In genomic region chr16:66910175-66910940, GRCh38 we compare ENCODE assay signal across 2 cellular contexts.
TF ChIP-seq lines count a peak whose summit lies in the region.

No MANE protein-coding gene starts in this region.

TF ChIP-seq in A549, 52 proteins besides CTCF, POLR2A, EP300 and RAD21:
- no peak for TF ChIP-seq FOSB (CRISPR knock-in tag; IDR thresholded peaks at IDR 0.05)
- TF ChIP-seq RFX5 (IDR thresholded peaks at IDR 0.05): no peak
- TF ChIP-seq RCOR1 (IDR thresholded peaks at IDR 0.05; ENCODE audit: low read depth, low read length): no peak
- no peak for TF ChIP-seq KDM1A (IDR thresholded peaks at IDR 0.05; ENCODE audit: low read depth)
- TF ChIP-seq USF2 (IDR thresholded peaks at IDR 0.05): no peak
- no peak for TF ChIP-seq RNF2 (IDR thresholded peaks at IDR 0.05; ENCODE audit: borderline replicate concordance, low read depth)
- TF ChIP-seq EHF (CRISPR knock-in tag; IDR thresholded peaks at IDR 0.05): no peak
- TF ChIP-seq CHD4 (IDR thresholded peaks at IDR 0.05; ENCODE audit: borderline replicate concordance): no peak
- TF ChIP-seq TFCP2L1 (CRISPR knock-in tag; IDR thresholded peaks at IDR 0.05): no peak
- no peak for TF ChIP-seq PBX3 (IDR thresholded peaks at IDR 0.05)
- no peak for TF ChIP-seq JUN (IDR thresholded peaks at IDR 0.05)
- TF ChIP-seq HOXB5 (CRISPR knock-in tag; IDR thresholded peaks at IDR 0.05): no peak
- no peak for TF ChIP-seq BCL3 (IDR thresholded peaks at IDR 0.05)
- TF ChIP-seq MYC (IDR thresholded peaks at IDR 0.05; ENCODE audit: borderline replicate concordance, low read length): no peak
- TF ChIP-seq HEYL (CRISPR knock-in tag; IDR thresholded peaks at IDR 0.05): no peak

TF ChIP-seq in HepG2, 621 proteins besides CTCF, POLR2A, EP300 and RAD21:
- TF ChIP-seq ZNF280B (CRISPR knock-in tag; IDR thresholded peaks at IDR 0.05; ENCODE audit: borderline replicate concordance): 0 out of 2 replicates have a peak, but pooled peaks have one; percentile 53
- TF ChIP-seq NFIB (CRISPR knock-in tag; IDR thresholded peaks at IDR 0.05; ENCODE audit: borderline replicate concordance): no peak
- TF ChIP-seq ZMYM3 (CRISPR knock-in tag; IDR thresholded peaks at IDR 0.05): no peak
- TF ChIP-seq GABPA (IDR thresholded peaks at IDR 0.05; ENCODE audit: low read depth, low read length): 0 out of 2 replicates have a peak, but pooled peaks have one; percentile 18
- TF ChIP-seq GABPA (CRISPR knock-in tag; IDR thresholded peaks at IDR 0.05; ENCODE audit: low read depth): no peak
- no peak for TF ChIP-seq PHF5A (CRISPR knock-in tag; IDR thresholded peaks at IDR 0.05; ENCODE audit: low read depth, unreplicated experiment)
- no peak for TF ChIP-seq ARHGAP35 (CRISPR knock-in tag; IDR thresholded peaks at IDR 0.05; ENCODE audit: borderline replicate concordance)
- no peak for TF ChIP-seq E2F5 (CRISPR knock-in tag; conservative IDR thresholded peaks at IDR 0.05)
TF ChIP-seq in HepG2: peak in this region for 2.
